ENCODE assay signal across 1 cellular context in the genomic region with DNA sequence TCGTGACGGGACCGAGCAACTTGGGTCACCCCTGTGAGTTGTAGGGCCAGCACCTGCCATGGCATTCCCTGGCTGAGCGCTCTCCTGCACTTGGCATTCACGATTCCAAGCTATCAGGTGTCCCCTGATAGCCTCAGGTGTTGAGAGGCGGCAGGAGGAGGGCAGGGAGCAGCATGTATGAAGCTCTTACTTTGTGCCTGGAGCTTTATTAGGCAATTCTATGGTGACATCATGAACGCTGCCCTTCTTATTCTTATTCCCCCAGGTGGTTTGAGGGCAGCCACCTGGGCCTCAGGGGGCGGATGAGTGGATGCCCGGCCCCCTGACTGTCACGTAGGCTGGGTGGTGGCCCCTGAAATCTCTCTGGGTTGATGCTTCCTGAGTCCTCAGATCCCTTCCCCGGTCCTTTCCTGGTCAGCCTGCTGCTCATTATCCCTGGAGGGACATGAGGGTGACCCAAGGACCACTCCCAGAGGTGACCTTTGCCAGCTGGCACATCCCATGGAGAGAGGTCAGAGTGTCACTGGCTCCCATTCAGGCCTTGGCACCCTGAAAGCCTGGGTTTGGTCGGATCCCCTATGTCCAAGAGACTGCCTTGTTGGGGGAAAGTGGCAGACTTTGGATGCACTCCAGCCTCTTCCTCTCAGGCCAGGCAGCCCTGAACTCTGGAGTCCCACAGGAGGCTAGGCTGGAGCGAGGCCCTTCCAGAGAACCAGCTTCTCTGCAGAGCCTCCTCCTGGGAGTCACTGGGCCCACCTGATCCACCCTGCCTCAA.
TF ChIP-seq lines count a peak whose summit lies in the region.

No MANE protein-coding gene starts in this region.

TF ChIP-seq in HepG2, 621 proteins besides CTCF, POLR2A, EP300 and RAD21 (continued from another document):
- TF ChIP-seq KDM2A (CRISPR knock-in tag; IDR thresholded peaks at IDR 0.05; ENCODE audit: borderline replicate concordance, low read depth) (no peak), ZNF792 (CRISPR knock-in tag; IDR thresholded peaks at IDR 0.05) (no peak), NR0B2 (CRISPR knock-in tag; IDR thresholded peaks at IDR 0.05) (no peak), NFE2 (CRISPR knock-in tag; IDR thresholded peaks at IDR 0.05) (no peak), ZFYVE20 (CRISPR knock-in tag; IDR thresholded peaks at IDR 0.05; ENCODE audit: borderline replicate concordance, low read depth) (no peak), TRIM22 (IDR thresholded peaks at IDR 0.05) (no peak), DNMT1 (CRISPR knock-in tag; IDR thresholded peaks at IDR 0.05) (no peak)
